ENCODE assay signal across 1 cellular context in genomic region chr22:29357193-29357890, GRCh38. TPM values are rescaled to one million over a fixed set of nuclear protein-coding genes. Genes with fewer than 3 reads are reported as not detected.
"Had no signal": no experiment of that assay in that cellular context is flagged by ENCODE, and none has a peak within 500 bp of the region (broad histone marks: within the 10 kb centered on the region; RNA-seq: fewer than 3 reads in every experiment).

No MANE protein-coding gene starts in this region.

RNA-seq across cellular contexts. Expression of gene RASL10A, which starts 41.8 kb away (rescaled TPM):
- total RNA-seq: NCI-H460 had no signal
